Comparison of ENCODE assay signal across 16 cellular contexts in genomic region chr1:54137532-54138061, GRCh38. TPM values are rescaled to one million over a fixed set of nuclear protein-coding genes. Genes with fewer than 3 reads are reported as not detected.
DNase-seq lines count a peak whose midpoint lies in the region; ATAC-seq and TF ChIP-seq lines count a peak whose summit lies in the region.
"Had no signal": no experiment of that assay in that cellular context is flagged by ENCODE, and none has a peak within 500 bp of the region (broad histone marks: within the 10 kb centered on the region; RNA-seq: fewer than 3 reads in every experiment).

No MANE protein-coding gene starts in this region.

- no peaks in the 10 kb centered on the region for H3K27me3 ChIP-seq in heart right ventricle
- H3K27me3 ChIP-seq in brain microvascular endothelial cell (replicated peaks): no peaks in the 10 kb centered on the region
- no peaks in the 10 kb centered on the region for H3K27me3 ChIP-seq in right atrium auricular region

- H3K36me3 Mint-ChIP-seq in activated naive CD4-positive, alpha-beta T cell treated with anti-CD3 and anti-CD28 coated beads for 36 hours (ENCODE audit: low read depth): no peaks in the 10 kb centered on the region
- no peaks in the 10 kb centered on the region for H3K36me3 Mint-ChIP-seq in activated CD8-positive, alpha-beta memory T cell treated with anti-CD3 and anti-CD28 coated beads, Interleukin-2, amount 10 ng/mL, durations not matched to agents 7 days and 5 days
- H3K36me3 Mint-ChIP-seq: naive B cell had no signal

- H3K9me3 Mint-ChIP-seq in activated naive CD4-positive, alpha-beta T cell treated with anti-CD3 and anti-CD28 coated beads for 36 hours: no peaks in the 10 kb centered on the region
- H3K9me3 Mint-ChIP-seq in activated CD8-positive, alpha-beta memory T cell treated with anti-CD3 and anti-CD28 coated beads, Interleukin-2, amount 10 ng/mL, durations not matched to agents 7 days and 5 days (ENCODE audit: low read depth): no peaks in the 10 kb centered on the region
- H3K9me3 Mint-ChIP-seq: activated T-helper 2 cell treated with anti-CD3 and anti-CD28 coated beads, Interferon-gamma antibody, Interleukin-2, Interleukin-4, amounts not matched to agents 10 μg/mL and 5 μg/mL and 100 μg/mL, durations not matched to agents 14 hours and 24 hours and 36 hours; dendritic cell treated with granulocyte-macrophage colony-stimulating factor and Interleukin-4, amounts not matched to agents 40 ng/mL and 50 ng/mL, for 4 days; naive B cell had no signal

- no peak overlapping the region for H3K4me3 Mint-ChIP-seq in activated naive CD4-positive, alpha-beta T cell treated with anti-CD3 and anti-CD28 coated beads for 36 hours
- no peak overlapping the region for H3K4me3 Mint-ChIP-seq in activated CD8-positive, alpha-beta memory T cell treated with anti-CD3 and anti-CD28 coated beads, Interleukin-2, amount 10 ng/mL, durations not matched to agents 7 days and 5 days
- H3K4me3 Mint-ChIP-seq: dendritic cell treated with granulocyte-macrophage colony-stimulating factor and Interleukin-4, amounts not matched to agents 40 ng/mL and 50 ng/mL, for 4 days; naive B cell had no signal

- DNase-seq in heart right ventricle (no peak), Right ventricle myocardium superior (no peak), brain microvascular endothelial cell (peak; percentile 44), lung microvascular endothelial cell (ENCODE audit: low read depth in 2 of 2) (peak; percentile 65 to 94), right atrium auricular region (ENCODE audit: low spot score) (no peak)
- no peak for DNase-seq in activated naive CD4-positive, alpha-beta T cell treated with anti-CD3 and anti-CD28 coated beads for 36 hours
- DNase-seq in activated CD8-positive, alpha-beta memory T cell treated with anti-CD3 and anti-CD28 coated beads, Interleukin-2, amount 10 ng/mL, durations not matched to agents 7 days and 5 days: no peak
- DNase-seq: hippocampal formation; naive B cell; NCI-H1092; stimulated activated CD4-positive, alpha-beta T cell treated with anti-CD3 and anti-CD28 coated beads, Interleukin-2, amount 100 ng/mL, for 24 hours had no signal

- ATAC-seq in heart right ventricle (peak in 5 of 8 donors; percentile 23 to 32 (median 28)), Right ventricle myocardium superior (ENCODE audit: poor library complexity) (no peak), HG02678 (IDR thresholded peaks at IDR 0.05; ENCODE audit: unreplicated experiment) (no peak)
- no peak for ATAC-seq in activated CD8-positive, alpha-beta memory T cell treated with anti-CD3 and anti-CD28 coated beads, Interleukin-2, amount 10 ng/mL, durations not matched to agents 7 days and 5 days

- H3K4me3 ChIP-seq in heart right ventricle: no peak overlapping the region
- no peak overlapping the region for H3K4me3 ChIP-seq in brain microvascular endothelial cell (ENCODE audit: low read depth, low read length)
- no peak overlapping the region for H3K4me3 ChIP-seq in right atrium auricular region

- TF ChIP-seq CTCF in heart right ventricle (IDR thresholded peaks at IDR 0.05) (no peak), brain microvascular endothelial cell (IDR thresholded peaks at IDR 0.05; ENCODE audit: low read depth, low read length, missing control alignments) (no peak), right atrium auricular region (IDR thresholded peaks at IDR 0.05) (no peak)

- peaks cover 0 to 3% (median 0%) of the 10 kb centered on the region in 11 donors for H3K9me3 ChIP-seq in heart right ventricle
- H3K9me3 ChIP-seq in right atrium auricular region: no peaks in the 10 kb centered on the region

- intact Hi-C loops in heart right ventricle (cut with DNase I) (no loop called here), Right ventricle myocardium superior (cut with DNase I) (no loop called here)
- intact Hi-C loops in activated naive CD4-positive, alpha-beta T cell treated with anti-CD3 and anti-CD28 coated beads for 36 hours (cut with micrococcal nuclease): no loop called here

- H3K4me1 Mint-ChIP-seq in activated naive CD4-positive, alpha-beta T cell treated with anti-CD3 and anti-CD28 coated beads for 36 hours (ENCODE audit: low read depth): no peaks in the 10 kb centered on the region
- no peaks in the 10 kb centered on the region for H3K4me1 Mint-ChIP-seq in activated CD8-positive, alpha-beta memory T cell treated with anti-CD3 and anti-CD28 coated beads, Interleukin-2, amount 10 ng/mL, durations not matched to agents 7 days and 5 days
- H3K4me1 Mint-ChIP-seq: naive B cell had no signal

- no peaks in the 10 kb centered on the region for H3K36me3 ChIP-seq in heart right ventricle
- no peaks in the 10 kb centered on the region for H3K36me3 ChIP-seq in brain microvascular endothelial cell (replicated peaks)
- H3K36me3 ChIP-seq in right atrium auricular region: no peaks in the 10 kb centered on the region

- 40 to 45% methylated on average over 9 to 10 of the region's 10 CpGs for WGBS in heart right ventricle, 2 donors

- CTCF ChIA-PET in activated naive CD4-positive, alpha-beta T cell treated with anti-CD3 and anti-CD28 coated beads for 36 hours (lab: Charles Lee): no interaction called here
- CTCF ChIA-PET in activated CD8-positive, alpha-beta memory T cell treated with anti-CD3 and anti-CD28 coated beads, Interleukin-2, amount 10 ng/mL, durations not matched to agents 7 days and 5 days (lab: Charles Lee): interaction anchor here (0.9 to 1.4 kb wide), 2 partner anchors 16 to 352 kb away, joined by 3 read pairs; no protein-coding TSS in a partner anchor

- H3K27ac ChIP-seq in heart right ventricle (no peak overlapping the region), brain microvascular endothelial cell (no peak overlapping the region), right atrium auricular region (no peak overlapping the region)

- no peaks in the 10 kb centered on the region for H3K27me3 Mint-ChIP-seq in activated naive CD4-positive, alpha-beta T cell treated with anti-CD3 and anti-CD28 coated beads for 36 hours (ENCODE audit: low read depth)
- H3K27me3 Mint-ChIP-seq in activated CD8-positive, alpha-beta memory T cell treated with anti-CD3 and anti-CD28 coated beads, Interleukin-2, amount 10 ng/mL, durations not matched to agents 7 days and 5 days: no peaks in the 10 kb centered on the region
- H3K27me3 Mint-ChIP-seq: dendritic cell treated with granulocyte-macrophage colony-stimulating factor and Interleukin-4, amounts not matched to agents 40 ng/mL and 50 ng/mL, for 4 days had no signal

- in situ Hi-C loops in brain microvascular endothelial cell (cut with HindIII; ENCODE audit: low pct_ligation_motif_present, low sequenced_read_pairs): no loop called here

- no peak overlapping the region for H3K27ac Mint-ChIP-seq in activated naive CD4-positive, alpha-beta T cell treated with anti-CD3 and anti-CD28 coated beads for 36 hours
- H3K27ac Mint-ChIP-seq in activated CD8-positive, alpha-beta memory T cell treated with anti-CD3 and anti-CD28 coated beads, Interleukin-2, amount 10 ng/mL, durations not matched to agents 7 days and 5 days: no peak overlapping the region
- H3K27ac Mint-ChIP-seq: activated T-helper 2 cell treated with anti-CD3 and anti-CD28 coated beads, Interferon-gamma antibody, Interleukin-2, Interleukin-4, amounts not matched to agents 10 μg/mL and 5 μg/mL and 100 μg/mL, durations not matched to agents 14 hours and 24 hours and 36 hours; dendritic cell treated with granulocyte-macrophage colony-stimulating factor and Interleukin-4, amounts not matched to agents 40 ng/mL and 50 ng/mL, for 4 days had no signal

- H3K4me1 ChIP-seq in heart right ventricle: peaks cover 0 to 6% (median 0%) of the 10 kb centered on the region in 9 donors
- H3K4me1 ChIP-seq in right atrium auricular region: no peaks in the 10 kb centered on the region

RNA-seq across cellular contexts. Expression of gene CDCP2, which starts 15.2 kb away (rescaled TPM):
- under 1 TPM in 1 of 10 donors, not detected in 9; 0.11 TPM for total RNA-seq in heart right ventricle
- polyA plus RNA-seq in heart right ventricle: under 1 TPM in 1 of 2 donors, not detected in 1; 0.03 TPM
- total RNA-seq in Right ventricle myocardium superior: not detected
- total RNA-seq in lung microvascular endothelial cell: under 0.01 and 0.22 TPM in 2 replicates
- not detected for total RNA-seq in activated naive CD4-positive, alpha-beta T cell treated with anti-CD3 and anti-CD28 coated beads for 36 hours
- not detected for total RNA-seq in right atrium auricular region
- under 1 TPM in 1 of 2 experiments, not detected in 1; 0.09 TPM for total RNA-seq in activated CD8-positive, alpha-beta memory T cell treated with anti-CD3 and anti-CD28 coated beads, Interleukin-2, amount 10 ng/mL, durations not matched to agents 7 days and 5 days
- total RNA-seq: A673; activated T-helper 2 cell treated with anti-CD3 and anti-CD28 coated beads, Interferon-gamma antibody, Interleukin-2, Interleukin-4, amounts not matched to agents 10 μg/mL and 5 μg/mL and 100 μg/mL, durations not matched to agents 14 hours and 24 hours and 36 hours; G401 had no signal

Comparison
In these comparisons a context has a peak if more than half of its experiments do, and no peak if none do; other contexts are left out.
1. ATAC-seq: peak in heart right ventricle (5 of 8); none in Right ventricle myocardium superior (single experiment), activated CD8-positive, alpha-beta memory T cell treated with anti-CD3 and anti-CD28 coated beads, Interleukin-2, amount 10 ng/mL, durations not matched to agents 7 days and 5 days (single experiment) and HG02678 (single experiment).
2. DNase-seq: peak in brain microvascular endothelial cell (single experiment) and lung microvascular endothelial cell (2 of 2); none in heart right ventricle (0 of 2), Right ventricle myocardium superior (single experiment), activated naive CD4-positive, alpha-beta T cell treated with anti-CD3 and anti-CD28 coated beads for 36 hours (single experiment), right atrium auricular region (single experiment) and activated CD8-positive, alpha-beta memory T cell treated with anti-CD3 and anti-CD28 coated beads, Interleukin-2, amount 10 ng/mL, durations not matched to agents 7 days and 5 days (single experiment).